Comparison of ENCODE assay signal across 9 cellular contexts in genomic region chr5:75037106-75037505, GRCh38. TPM values are rescaled to one million over a fixed set of nuclear protein-coding genes. Genes with fewer than 3 reads are reported as not detected.
DNase-seq lines count a peak whose midpoint lies in the region; ATAC-seq and TF ChIP-seq lines count a peak whose summit lies in the region.
"Had no signal": no experiment of that assay in that cellular context is flagged by ENCODE, and none has a peak within 500 bp of the region (broad histone marks: within the 10 kb centered on the region; RNA-seq: fewer than 3 reads in every experiment).

No MANE protein-coding gene starts in this region.

- no peaks in the 10 kb centered on the region for H3K27me3 Mint-ChIP-seq in activated CD4-positive, alpha-beta memory T cell treated with anti-CD3 and anti-CD28 coated beads for 36 hours
- H3K27me3 Mint-ChIP-seq in activated CD4-positive, alpha-beta memory T cell treated with anti-CD3 and anti-CD28 coated beads, Interleukin-2, amount 10 ng/mL, durations not matched to agents 7 days and 5 days = no peaks in the 10 kb centered on the region
- H3K27me3 Mint-ChIP-seq in WTC11 (ENCODE audit: low read depth) = no peaks in the 10 kb centered on the region

- peak; percentile 48; the same call in 1 of the 2 replicates for ATAC-seq in WTC11
- no peak for ATAC-seq in Right ventricle myocardium inferior
- no peak for ATAC-seq in HG03097 (IDR thresholded peaks at IDR 0.05; ENCODE audit: low FRiP score, unreplicated experiment)
- ATAC-seq in omental fat pad (ENCODE audit: low FRiP score) = no peak

- H3K9me3 ChIP-seq in transverse colon = no peaks in the 10 kb centered on the region

- POLR2A ChIA-PET in activated CD4-positive, alpha-beta memory T cell treated with anti-CD3 and anti-CD28 coated beads for 36 hours (lab: Charles Lee) = no interaction called here
- POLR2A ChIA-PET in activated CD4-positive, alpha-beta memory T cell treated with anti-CD3 and anti-CD28 coated beads, Interleukin-2, amount 10 ng/mL, durations not matched to agents 7 days and 5 days (lab: Charles Lee) = no interaction called here
- POLR2A ChIA-PET in WTC11 (lab: Charles Lee) = no interaction called here

- peaks cover 0 to 6% (median 2%) of the 10 kb centered on the region in 4 donors for H3K4me1 ChIP-seq in transverse colon

- CTCF ChIA-PET in activated CD4-positive, alpha-beta memory T cell treated with anti-CD3 and anti-CD28 coated beads for 36 hours (lab: Charles Lee) = interaction anchor here (0.7 to 1.0 kb wide), 3 partner anchors 8 to 17 kb away, joined by 3 read pairs; no protein-coding TSS in a partner anchor
- CTCF ChIA-PET in activated CD4-positive, alpha-beta memory T cell treated with anti-CD3 and anti-CD28 coated beads, Interleukin-2, amount 10 ng/mL, durations not matched to agents 7 days and 5 days (lab: Charles Lee) = interaction anchor here (1.5 to 1.9 kb wide), 2 partner anchors 11 to 13 kb away, joined by 5 to 6 read pairs; no protein-coding TSS in a partner anchor
- CTCF ChIA-PET in WTC11 (lab: Charles Lee) = interaction anchor here (1.0 to 2.8 kb wide), 3 partner anchors 13 to 200 kb away, joined by 3 to 18 read pairs (median 4); partner anchors contain the start of gene ANKRD31

- no peaks in the 10 kb centered on the region for H3K9me3 Mint-ChIP-seq in activated CD4-positive, alpha-beta memory T cell treated with anti-CD3 and anti-CD28 coated beads for 36 hours
- no peaks in the 10 kb centered on the region for H3K9me3 Mint-ChIP-seq in activated CD4-positive, alpha-beta memory T cell treated with anti-CD3 and anti-CD28 coated beads, Interleukin-2, amount 10 ng/mL, durations not matched to agents 7 days and 5 days
- H3K9me3 Mint-ChIP-seq in WTC11 = no peaks in the 10 kb centered on the region

- in situ Hi-C loops in transverse colon (cut with MboI; ENCODE audit: low pct_ligation_motif_present in 1 of 4, low pct_unique_long_range_greater_than_20kb in 1 of 4, low sequenced_read_pairs in 3 of 4) = no loop called here

- peak; percentile 55 for DNase-seq in activated CD4-positive, alpha-beta memory T cell treated with anti-CD3 and anti-CD28 coated beads for 36 hours
- no peak for DNase-seq in activated CD4-positive, alpha-beta memory T cell treated with anti-CD3 and anti-CD28 coated beads, Interleukin-2, amount 10 ng/mL, durations not matched to agents 7 days and 5 days
- DNase-seq in WTC11 (ENCODE audit: low spot score) (no peak), iPS-NIHi7 (ENCODE audit: extremely low spot score) (peak; percentile 73), transverse colon (peak; percentile 30), Right ventricle myocardium inferior (ENCODE audit: missing footprints) (no peak), omental fat pad (ENCODE audit: low spot score) (no peak)
- DNase-seq: DND-41 had no signal

- TF ChIP-seq POLR2A in transverse colon (IDR thresholded peaks at IDR 0.05) = no peak

- 58 to 76% methylated on average over 3 to 4 of the region's 4 CpGs for WGBS in transverse colon (ENCODE audit: low coverage in 1 of 2), 2 donors

- H3K27me3 ChIP-seq in transverse colon = no peaks in the 10 kb centered on the region

- H3K4me1 Mint-ChIP-seq in activated CD4-positive, alpha-beta memory T cell treated with anti-CD3 and anti-CD28 coated beads for 36 hours (ENCODE audit: low read depth) = peaks cover 39% of the 10 kb centered on the region
- H3K4me1 Mint-ChIP-seq in activated CD4-positive, alpha-beta memory T cell treated with anti-CD3 and anti-CD28 coated beads, Interleukin-2, amount 10 ng/mL, durations not matched to agents 7 days and 5 days = peaks cover 15% of the 10 kb centered on the region
- H3K4me1 Mint-ChIP-seq in WTC11 = 0 out of 2 replicates have a peak, but pooled peaks cover 3% of the 10 kb centered on the region

- no peaks in the 10 kb centered on the region for H3K36me3 ChIP-seq in transverse colon

- no peak for TF ChIP-seq EP300 in transverse colon (IDR thresholded peaks at IDR 0.05; ENCODE audit: low read depth)

- no peak overlapping the region for H3K27ac Mint-ChIP-seq in activated CD4-positive, alpha-beta memory T cell treated with anti-CD3 and anti-CD28 coated beads for 36 hours
- H3K27ac Mint-ChIP-seq in activated CD4-positive, alpha-beta memory T cell treated with anti-CD3 and anti-CD28 coated beads, Interleukin-2, amount 10 ng/mL, durations not matched to agents 7 days and 5 days = no peak overlapping the region
- peak overlapping the region; percentile 16; the same call in 1 of the 2 replicates for H3K27ac Mint-ChIP-seq in WTC11

- H3K4me3 Mint-ChIP-seq in activated CD4-positive, alpha-beta memory T cell treated with anti-CD3 and anti-CD28 coated beads for 36 hours = no peak overlapping the region
- H3K4me3 Mint-ChIP-seq in activated CD4-positive, alpha-beta memory T cell treated with anti-CD3 and anti-CD28 coated beads, Interleukin-2, amount 10 ng/mL, durations not matched to agents 7 days and 5 days = no peak overlapping the region
- no peak overlapping the region for H3K4me3 Mint-ChIP-seq in WTC11

- H3K36me3 Mint-ChIP-seq in activated CD4-positive, alpha-beta memory T cell treated with anti-CD3 and anti-CD28 coated beads for 36 hours = no peaks in the 10 kb centered on the region
- H3K36me3 Mint-ChIP-seq in activated CD4-positive, alpha-beta memory T cell treated with anti-CD3 and anti-CD28 coated beads, Interleukin-2, amount 10 ng/mL, durations not matched to agents 7 days and 5 days (ENCODE audit: low read depth) = peaks cover 3% of the 10 kb centered on the region
- no peaks in the 10 kb centered on the region for H3K36me3 Mint-ChIP-seq in WTC11

- no peak overlapping the region for H3K4me3 ChIP-seq in transverse colon

- no peak overlapping the region for H3K27ac ChIP-seq in transverse colon

- intact Hi-C loops in activated CD4-positive, alpha-beta memory T cell treated with anti-CD3 and anti-CD28 coated beads for 36 hours (cut with micrococcal nuclease) = no loop called here
- intact Hi-C loops in transverse colon (cut with DNase I; ENCODE audit: low total_unique reads) (no loop called here), Right ventricle myocardium inferior (cut with DNase I) (no loop called here)

- TF ChIP-seq CTCF in WTC11 (IDR thresholded peaks at IDR 0.05) (no peak), transverse colon (IDR thresholded peaks at IDR 0.05) (no peak), omental fat pad (IDR thresholded peaks at IDR 0.05) (no peak)

TF ChIP-seq in WTC11, 78 proteins besides CTCF, POLR2A, EP300 and RAD21 (continues in another document):
- TF ChIP-seq ERG (CRISPR knock-in tag; IDR thresholded peaks at IDR 0.05) (no peak), CREM (CRISPR knock-in tag; IDR thresholded peaks at IDR 0.05) (no peak), PRDM15 (CRISPR knock-in tag; IDR thresholded peaks at IDR 0.05) (no peak), ATF1 (CRISPR knock-in tag; IDR thresholded peaks at IDR 0.05) (no peak), PRRX2 (CRISPR knock-in tag; IDR thresholded peaks at IDR 0.05) (no peak), SOX15 (CRISPR knock-in tag; IDR thresholded peaks at IDR 0.05) (no peak)

RNA-seq across cellular contexts. Expression of gene GCNT4, which starts 15.3 kb away (rescaled TPM):
- total RNA-seq in activated CD4-positive, alpha-beta memory T cell treated with anti-CD3 and anti-CD28 coated beads for 36 hours = 1 to 10 TPM; 2.4 TPM
- 1 to 10 TPM; 1.5 to 1.6 TPM for total RNA-seq in activated CD4-positive, alpha-beta memory T cell treated with anti-CD3 and anti-CD28 coated beads, Interleukin-2, amount 10 ng/mL, durations not matched to agents 7 days and 5 days
- total RNA-seq in WTC11 (2021) (0.71 to 1.8 TPM (median 0.80 TPM) in 3 replicates), transverse colon (10 to 100 TPM in 1 of 4 donors, 1 to 10 TPM in 3; 1.1 to 12.5 (median 2.7) TPM), Right ventricle myocardium inferior (0.35 TPM), omental fat pad (1 to 10 TPM in 2 of 4 donors, under 1 TPM in 2; 0.69 to 2.2 (median 1.1) TPM)

Comparison
In these comparisons a context has a peak if more than half of its experiments do, and no peak if none do; other contexts are left out.
1. DNase-seq: peak in activated CD4-positive, alpha-beta memory T cell treated with anti-CD3 and anti-CD28 coated beads for 36 hours (single experiment), iPS-NIHi7 (single experiment) and transverse colon (single experiment); none in activated CD4-positive, alpha-beta memory T cell treated with anti-CD3 and anti-CD28 coated beads, Interleukin-2, amount 10 ng/mL, durations not matched to agents 7 days and 5 days (single experiment), WTC11 (single experiment), Right ventricle myocardium inferior (single experiment) and omental fat pad (single experiment).